Comparison of ENCODE assay signal across 8 cellular contexts in genomic region chr17:36546418-36547093, GRCh38. TPM values are rescaled to one million over a fixed set of nuclear protein-coding genes. Genes with fewer than 3 reads are reported as not detected.
DNase-seq lines count a peak whose midpoint lies in the region; ATAC-seq and TF ChIP-seq lines count a peak whose summit lies in the region.

No MANE protein-coding gene starts in this region.

- peak overlapping the region; percentile 92 for H3K4me3 Mint-ChIP-seq in activated B cell treated with CpG ODN at 0.5 μM for 24 hours

- H3K27ac ChIP-seq in iPS-18a (ENCODE audit: low read length) = peak overlapping the region; percentile 21
- H3K27ac ChIP-seq in substantia nigra (ENCODE audit: low read depth, low read length, poor library complexity, severe bottlenecking) = peak overlapping the region; percentile 80

- H3K27ac Mint-ChIP-seq in activated B cell treated with CpG ODN at 0.5 μM for 24 hours = peak overlapping the region; percentile 92

- no peaks in the 10 kb centered on the region for H3K36me3 ChIP-seq in iPS-18a (ENCODE audit: control insufficient read depth, low read depth, low read length)

- H3K4me1 ChIP-seq in iPS-18a (ENCODE audit: control insufficient read depth, low read depth, low read length) = peaks cover 7% of the 10 kb centered on the region

- H3K4me1 Mint-ChIP-seq in activated B cell treated with CpG ODN at 0.5 μM for 24 hours = peaks cover 66% of the 10 kb centered on the region

- POLR2A ChIA-PET in activated B cell treated with CpG ODN at 0.5 μM for 24 hours (lab: Charles Lee) = interaction anchor here (0.5 to 4.3 kb wide), 8 partner anchors 8 to 1062 kb away, joined by 3 to 153 read pairs (median 6); partner anchors contain the start of genes MRM1, MYO19, PIGW and SYNRG

- ATAC-seq in activated B cell treated with CpG ODN at 0.5 μM for 24 hours (ENCODE audit: low read depth) (no peak), HG02981 (IDR thresholded peaks at IDR 0.05; ENCODE audit: unreplicated experiment) (no peak)

- intact Hi-C loops in activated B cell treated with CpG ODN at 0.5 μM for 24 hours (cut with micrococcal nuclease) = loop anchor here (10.0 kb wide), 1 partner anchor 962 kb away; the partner anchor contains the start of gene AP2B1

- no peak for TF ChIP-seq CTCF in activated B cell treated with CpG ODN at 0.5 μM for 24 hours (IDR thresholded peaks at IDR 0.05)

- peak overlapping the region; percentile 79 for H3K4me3 ChIP-seq in iPS-18a (ENCODE audit: low read length)

- DNase-seq in SIG-M5 treated with dmso at 0.1 percent for 504 hours (lab: John Stamatoyannopoulos, UW; ENCODE audit: unreplicated experiment) (peak; percentile 21), SIG-M5 (lab: John Stamatoyannopoulos, UW) (no peak), activated B cell treated with CpG ODN at 0.5 μM for 24 hours (no peak), substantia nigra (lab: John Stamatoyannopoulos, UW) (no peak), anterior cingulate cortex (lab: John Stamatoyannopoulos, UW) (no peak)
- DNase-seq in activated CD4-positive, alpha-beta T cell treated with anti-CD3 and anti-CD28 coated beads, Interleukin-2, amount 50 U/mL, for 48 hours = no peak

- peak overlapping the region; percentile 85 for H3K9ac ChIP-seq in iPS-18a (ENCODE audit: low read length)

- peaks cover 38% of the 10 kb centered on the region for H3K36me3 Mint-ChIP-seq in activated B cell treated with CpG ODN at 0.5 μM for 24 hours (ENCODE audit: low read depth)

- no peaks in the 10 kb centered on the region for H3K27me3 Mint-ChIP-seq in activated B cell treated with CpG ODN at 0.5 μM for 24 hours

- no peaks in the 10 kb centered on the region for H3K9me3 ChIP-seq in iPS-18a (ENCODE audit: control insufficient read depth, low read depth, low read length)

- no peaks in the 10 kb centered on the region for H3K27me3 ChIP-seq in iPS-18a (ENCODE audit: control insufficient read depth, insufficient read depth, low read length)

- CTCF ChIA-PET in activated B cell treated with CpG ODN at 0.5 μM for 24 hours (lab: Charles Lee) = interaction anchor here (1.9 kb wide), 1 partner anchor 12 kb away, joined by 7 read pairs; the partner anchor contains the start of genes MYO19 and PIGW

- no peaks in the 10 kb centered on the region for H3K9me3 Mint-ChIP-seq in activated B cell treated with CpG ODN at 0.5 μM for 24 hours

RNA-seq across cellular contexts. Expression of gene GGNBP2, which starts 1.8 kb away (rescaled TPM):
- total RNA-seq in activated B cell treated with CpG ODN at 0.5 μM for 24 hours = 103 and 118 TPM in 2 replicates

RNA-seq across cellular contexts. Expression of gene PIGW, which starts 11.8 kb away (rescaled TPM):
- total RNA-seq in activated B cell treated with CpG ODN at 0.5 μM for 24 hours = 18.2 and 20.7 TPM in 2 replicates

RNA-seq across cellular contexts. Expression of gene MYO19, which starts 11.9 kb away (rescaled TPM):
- total RNA-seq in activated B cell treated with CpG ODN at 0.5 μM for 24 hours = 70.8 and 85.6 TPM in 2 replicates

RNA-seq across cellular contexts. Expression of gene DHRS11, which starts 45.1 kb away (rescaled TPM):
- total RNA-seq in activated B cell treated with CpG ODN at 0.5 μM for 24 hours = 5.7 and 7.7 TPM in 2 replicates

RNA-seq across cellular contexts. Expression of gene MRM1, which starts 54.8 kb away (rescaled TPM):
- 14.3 and 15.6 TPM in 2 replicates for total RNA-seq in activated B cell treated with CpG ODN at 0.5 μM for 24 hours
